In the genomic region with DNA sequence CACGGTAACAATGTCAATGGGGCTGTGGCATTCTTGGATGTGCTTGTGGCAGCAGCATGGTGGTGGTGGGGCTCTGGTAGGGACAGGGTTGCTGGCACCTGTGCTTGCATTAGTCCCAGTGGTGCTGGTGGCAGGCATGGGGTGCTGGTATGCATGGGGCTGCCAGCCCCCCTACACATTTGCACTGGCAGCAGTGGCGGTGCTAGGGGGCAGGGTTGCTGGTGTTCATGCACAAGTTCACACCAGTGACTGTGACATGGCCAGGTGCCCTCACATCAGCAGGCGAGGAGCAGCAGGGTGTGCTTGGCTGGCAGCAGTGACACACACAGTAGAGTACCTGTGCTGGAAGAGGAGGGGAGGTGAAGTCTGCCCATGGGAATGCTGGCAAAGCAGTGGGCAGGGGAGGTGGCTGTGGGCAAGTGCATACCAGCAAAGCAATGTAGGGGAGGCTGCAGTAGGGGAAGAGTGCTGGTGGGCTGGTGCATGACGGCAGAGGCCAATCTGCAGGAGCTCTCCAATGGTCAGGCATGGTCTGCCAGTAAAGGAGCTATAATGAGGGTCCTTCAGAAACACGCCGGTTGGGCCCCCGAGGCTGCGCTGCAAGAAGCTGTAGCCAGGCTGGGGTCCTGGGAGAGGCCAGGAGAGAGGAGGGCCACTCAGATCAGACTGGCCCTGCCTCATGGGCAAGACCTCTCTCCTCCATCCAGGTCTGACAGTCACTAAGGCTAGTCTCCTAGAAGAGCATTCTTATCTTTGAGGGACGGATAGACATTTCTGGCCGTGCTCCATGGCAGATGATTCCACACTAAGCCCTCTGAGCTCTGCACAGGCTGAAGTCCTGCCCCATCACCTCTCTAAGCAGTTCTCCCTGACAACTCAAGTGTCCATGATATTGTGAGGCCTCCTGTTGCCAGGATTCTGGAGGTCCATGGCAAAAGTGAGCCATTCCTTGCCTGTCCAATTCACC, we compare ENCODE assay signal across 25 cellular contexts.
DNase-seq lines count a peak whose midpoint lies in the region; ATAC-seq, FAIRE-seq and TF ChIP-seq lines count a peak whose summit lies in the region.
"Had no signal": no experiment of that assay in that cellular context is flagged by ENCODE, and none has a peak within 500 bp of the region (broad histone marks: within the 10 kb centered on the region; RNA-seq: fewer than 3 reads in every experiment).

No MANE protein-coding gene starts in this region.

- in situ Hi-C loops in mammary epithelial cell (cut with MboI; ENCODE audit: low sequenced_read_pairs in 2 of 2) (no loop called here), K562 (cut with MboI) (no loop called here)

- CTCF ChIA-PET in mammary epithelial cell (lab: Charles Lee; ENCODE audit: low non-redundant PET) = no interaction called here
- CTCF ChIA-PET in K562 (lab: Yijun Ruan, JAX; ENCODE audit: low intra/inter-chr PET ratio) = interaction anchor here (0.7 kb wide), 1 partner anchor 1334 kb away, joined by 3 read pairs; no protein-coding TSS in a partner anchor
- CTCF ChIA-PET in activated naive CD4-positive, alpha-beta T cell treated with anti-CD3 and anti-CD28 coated beads, Interleukin-2, amount 10 ng/mL, durations not matched to agents 7 days and 5 days (lab: Charles Lee) = no interaction called here

- ATAC-seq in K562 (peak; percentile 99), upper lobe of right lung (peak; percentile 41), HG03039 (IDR thresholded peaks at IDR 0.05; ENCODE audit: unreplicated experiment) (no peak)
- ATAC-seq: HepG2 had no signal

- TF ChIP-seq EP300 in K562 (IDR thresholded peaks at IDR 0.05; ENCODE audit: low read length) = peak; percentile 17; the same call in 1 of the 2 replicates

- no peaks in the 10 kb centered on the region for H3K9me3 ChIP-seq in mammary epithelial cell (replicated peaks; ENCODE audit: insufficient read depth, low read length)
- no peaks in the 10 kb centered on the region for H3K9me3 ChIP-seq in breast epithelium
- no peaks in the 10 kb centered on the region for H3K9me3 ChIP-seq in K562 (replicated peaks; ENCODE audit: control insufficient read depth, insufficient read depth, low read depth, low read length)
- no peaks in the 10 kb centered on the region for H3K9me3 ChIP-seq in upper lobe of right lung
- H3K9me3 ChIP-seq: Caco-2 had no signal

- no peaks in the 10 kb centered on the region for H3K27me3 ChIP-seq in mammary epithelial cell (ENCODE audit: insufficient read depth, low read length)
- H3K27me3 ChIP-seq in breast epithelium = no peaks in the 10 kb centered on the region
- no peaks in the 10 kb centered on the region for H3K27me3 ChIP-seq in K562 (ENCODE audit: control insufficient read depth in 2 of 2, insufficient read depth in 2 of 2, low read length in 2 of 2)
- no peaks in the 10 kb centered on the region for H3K27me3 ChIP-seq in upper lobe of right lung

- BruUV-seq in mammary epithelial cell (replicated peaks; lab: Mats Ljungman, UMichigan) = no TSS peak
- BruUV-seq in K562 (replicated peaks; lab: Mats Ljungman, UMichigan) = no TSS peak

- DNase-seq in mammary epithelial cell = no peak
- DNase-seq in breast epithelium (ENCODE audit: low spot score in 2 of 2) = no peak
- DNase-seq in K562 (ENCODE audit: extremely low read depth in 1 of 4, low spot score in 3 of 4) = peak in 2 of 4 experiments; percentile 70 to 85
- DNase-seq in neural crest cell (ENCODE audit: low read depth, low spot score) = no peak
- DNase-seq in upper lobe of right lung = peak; percentile 52
- DNase-seq in stimulated activated CD4-positive, alpha-beta T cell treated with anti-CD3 and anti-CD28 coated beads, Interleukin-2, amount 100 ng/mL, for 24 hours = no peak
- no peak for DNase-seq in activated naive CD4-positive, alpha-beta T cell treated with anti-CD3 and anti-CD28 coated beads, Interleukin-2, amount 10 ng/mL, durations not matched to agents 7 days and 5 days
- DNase-seq: 8988T; Caco-2; CD4-positive, alpha-beta T cell; HFFc6; MV-4-11; NCI-H1417; NCI-H187; NCI-H2107; NCI-H2227 treated with DMSO at 0.1 percent for 48 hours; NCI-H510A treated with DMSO at 0.1 percent for 48 hours; NCI-H774; OCI-M1; SHP77 had no signal

- no peaks in the 10 kb centered on the region for H3K79me2 ChIP-seq in mammary epithelial cell (ENCODE audit: insufficient read depth, low read length)
- H3K79me2 ChIP-seq in K562 (ENCODE audit: control insufficient read depth, insufficient read depth, low read length) = peaks cover 6% of the 10 kb centered on the region; the same call in 1 of the 3 replicates

- H2AFZ ChIP-seq in mammary epithelial cell (ENCODE audit: low read depth, low read length) (peak overlapping the region; percentile 27), K562 (ENCODE audit: low read depth, low read length) (no peak overlapping the region)

- peak overlapping the region; percentile 64 for H3K27ac Mint-ChIP-seq in neural crest cell (ENCODE audit: unreplicated experiment)
- no peak overlapping the region for H3K27ac Mint-ChIP-seq in activated naive CD4-positive, alpha-beta T cell treated with anti-CD3 and anti-CD28 coated beads, Interleukin-2, amount 10 ng/mL, durations not matched to agents 7 days and 5 days
- H3K27ac Mint-ChIP-seq: B cell; CD4-positive, alpha-beta T cell; HFFc6 had no signal

- POLR2A ChIA-PET in K562 (lab: Yijun Ruan, JAX) = interaction anchor here (1.1 kb wide), 1 partner anchor 33 kb away, joined by 5 read pairs; no protein-coding TSS in a partner anchor

- H3K36me3 Mint-ChIP-seq in neural crest cell (ENCODE audit: low read depth) = no peaks in the 10 kb centered on the region
- no peaks in the 10 kb centered on the region for H3K36me3 Mint-ChIP-seq in activated naive CD4-positive, alpha-beta T cell treated with anti-CD3 and anti-CD28 coated beads, Interleukin-2, amount 10 ng/mL, durations not matched to agents 7 days and 5 days

- dilution Hi-C loops in mammary epithelial cell (cut with HindIII; ENCODE audit: low sequenced_read_pairs) = no loop called here

- H3K36me3 ChIP-seq in mammary epithelial cell (ENCODE audit: insufficient read depth, low read length) = no peaks in the 10 kb centered on the region
- no peaks in the 10 kb centered on the region for H3K36me3 ChIP-seq in breast epithelium
- peaks cover 2% of the 10 kb centered on the region; the same call in 2 of the 3 replicates for H3K36me3 ChIP-seq in K562 (ENCODE audit: control insufficient read depth, insufficient read depth, low read length)
- H3K36me3 ChIP-seq in upper lobe of right lung = no peaks in the 10 kb centered on the region

- H3K27ac ChIP-seq in mammary epithelial cell (ENCODE audit: insufficient read depth, low read depth, low read length) (no peak overlapping the region), breast epithelium (no peak overlapping the region), K562 (ENCODE audit: extremely low read depth, low read depth, low read length) (peak overlapping the region; percentile 10; the same call in 1 of the 3 replicates), upper lobe of right lung (no peak overlapping the region)
- H3K27ac ChIP-seq: KMS-11 had no signal

- TF ChIP-seq RAD21 in K562 (CRISPR knock-in tag; conservative IDR thresholded peaks at IDR 0.05 in 1 of 2, IDR thresholded peaks at IDR 0.05 in 1 of 2) = no peak

- no peak overlapping the region for H3K4me3 Mint-ChIP-seq in neural crest cell
- no peak overlapping the region for H3K4me3 Mint-ChIP-seq in activated naive CD4-positive, alpha-beta T cell treated with anti-CD3 and anti-CD28 coated beads, Interleukin-2, amount 10 ng/mL, durations not matched to agents 7 days and 5 days
- H3K4me3 Mint-ChIP-seq: B cell; CD4-positive, alpha-beta T cell; HFFc6 had no signal

- H3K9ac ChIP-seq in mammary epithelial cell (ENCODE audit: insufficient read depth, low read length) (no peak overlapping the region), K562 (ENCODE audit: insufficient read depth in 1 of 2, low read depth in 2 of 2, low read length in 2 of 2) (peak overlapping the region in 1 of 2 experiments; percentile 59; a peak in 2 of 4 replicates)
- H3K9ac ChIP-seq: KMS-11 had no signal

- no peaks in the 10 kb centered on the region for H4K20me1 ChIP-seq in mammary epithelial cell (ENCODE audit: insufficient read depth, low read length)
- no peaks in the 10 kb centered on the region for H4K20me1 ChIP-seq in K562 (replicated peaks; ENCODE audit: control insufficient read depth, insufficient read depth, low read length)

- H3K9me3 Mint-ChIP-seq in neural crest cell = peaks cover 2% of the 10 kb centered on the region
- H3K9me3 Mint-ChIP-seq in activated naive CD4-positive, alpha-beta T cell treated with anti-CD3 and anti-CD28 coated beads, Interleukin-2, amount 10 ng/mL, durations not matched to agents 7 days and 5 days = no peaks in the 10 kb centered on the region
- H3K9me3 Mint-ChIP-seq: CD4-positive, alpha-beta T cell; HFFc6 had no signal

- no peaks in the 10 kb centered on the region for H3K9me1 ChIP-seq in K562 (ENCODE audit: control insufficient read depth, insufficient read depth, low read length)

- WGBS in mammary epithelial cell (ENCODE audit: low coverage, missing lambda C conversion rate) = 85% methylated on average over 5 of the region's 10 CpGs
- 38% methylated on average over 10 of the region's 10 CpGs for whole genome bisulfite sequencing in K562 (ENCODE audit: insufficient coverage, low coverage, missing lambda C conversion rate)

- H3K27me3 Mint-ChIP-seq in neural crest cell (ENCODE audit: low read depth) = no peaks in the 10 kb centered on the region
- H3K27me3 Mint-ChIP-seq in activated naive CD4-positive, alpha-beta T cell treated with anti-CD3 and anti-CD28 coated beads, Interleukin-2, amount 10 ng/mL, durations not matched to agents 7 days and 5 days = no peaks in the 10 kb centered on the region
- H3K27me3 Mint-ChIP-seq: B cell; CD4-positive, alpha-beta T cell had no signal

- peaks cover 9% of the 10 kb centered on the region for H3K4me1 Mint-ChIP-seq in neural crest cell
- no peaks in the 10 kb centered on the region for H3K4me1 Mint-ChIP-seq in activated naive CD4-positive, alpha-beta T cell treated with anti-CD3 and anti-CD28 coated beads, Interleukin-2, amount 10 ng/mL, durations not matched to agents 7 days and 5 days
- H3K4me1 Mint-ChIP-seq: B cell had no signal

- intact Hi-C loops in mammary epithelial cell (cut with micrococcal nuclease) = no loop called here
- intact Hi-C loops in breast epithelium (cut with DNase I; ENCODE audit: low total_unique reads) = no loop called here
- intact Hi-C loops in K562 (cut with micrococcal nuclease) = loop anchor here (5.0 kb wide), 2 partner anchors 63 to 102 kb away; no protein-coding TSS in a partner anchor
- intact Hi-C loops in upper lobe of right lung (cut with DNase I) = no loop called here

- no peak overlapping the region for H3K4me3 ChIP-seq in mammary epithelial cell (replicated peaks in 1 of 3; ENCODE audit: insufficient read depth in 1 of 3, low read depth in 2 of 3, low read length in 3 of 3)
- no peak overlapping the region for H3K4me3 ChIP-seq in breast epithelium
- H3K4me3 ChIP-seq in K562 = no peak overlapping the region
- H3K4me3 ChIP-seq in upper lobe of right lung = no peak overlapping the region

- FAIRE-seq in K562 (lab: Jason Lieb, UNC) = peak; percentile 92
- FAIRE-seq: H54, HepG2 had no signal

- TF ChIP-seq CTCF in mammary epithelial cell (conservative IDR thresholded peaks at IDR 0.05 in 1 of 2, IDR thresholded peaks at IDR 0.05 in 1 of 2; ENCODE audit: extremely low read depth in 1 of 2, insufficient read depth in 1 of 2, low read depth in 1 of 2, low read length in 2 of 2) (no peak), breast epithelium (IDR thresholded peaks at IDR 0.05) (no peak), K562 (IDR thresholded peaks at IDR 0.05 in 2 of 3, conservative IDR thresholded peaks at IDR 0.05 in 1 of 3; ENCODE audit: insufficient read depth in 2 of 3, low read depth in 1 of 3, low read length in 3 of 3) (no peak), neural crest cell (conservative IDR thresholded peaks at IDR 0.05) (no peak), upper lobe of right lung (IDR thresholded peaks at IDR 0.05) (no peak)

- H3K4me2 ChIP-seq in mammary epithelial cell (ENCODE audit: insufficient read depth, low read depth, low read length) = no peak overlapping the region
- H3K4me2 ChIP-seq in K562 (ENCODE audit: insufficient read depth, low read length) = peak overlapping the region; percentile 34; the same call in 1 of the 2 replicates
- H3K4me2 ChIP-seq: KMS-11 had no signal

- H3K4me1 ChIP-seq in mammary epithelial cell (ENCODE audit: insufficient read depth, low read length) (no peaks in the 10 kb centered on the region), breast epithelium (no peaks in the 10 kb centered on the region), K562 (replicated peaks in 1 of 2; ENCODE audit: control insufficient read depth in 2 of 2, insufficient read depth in 2 of 2, low read length in 2 of 2) (peaks cover 13 to 17% of the 10 kb centered on the region in 2 experiments; a peak in 4 of 5 replicates), upper lobe of right lung (no peaks in the 10 kb centered on the region)

- TF ChIP-seq POLR2A in breast epithelium (IDR thresholded peaks at IDR 0.05) = no peak
- TF ChIP-seq POLR2A in K562 (conservative IDR thresholded peaks at IDR 0.05) = no peak
